In the genomic region with DNA sequence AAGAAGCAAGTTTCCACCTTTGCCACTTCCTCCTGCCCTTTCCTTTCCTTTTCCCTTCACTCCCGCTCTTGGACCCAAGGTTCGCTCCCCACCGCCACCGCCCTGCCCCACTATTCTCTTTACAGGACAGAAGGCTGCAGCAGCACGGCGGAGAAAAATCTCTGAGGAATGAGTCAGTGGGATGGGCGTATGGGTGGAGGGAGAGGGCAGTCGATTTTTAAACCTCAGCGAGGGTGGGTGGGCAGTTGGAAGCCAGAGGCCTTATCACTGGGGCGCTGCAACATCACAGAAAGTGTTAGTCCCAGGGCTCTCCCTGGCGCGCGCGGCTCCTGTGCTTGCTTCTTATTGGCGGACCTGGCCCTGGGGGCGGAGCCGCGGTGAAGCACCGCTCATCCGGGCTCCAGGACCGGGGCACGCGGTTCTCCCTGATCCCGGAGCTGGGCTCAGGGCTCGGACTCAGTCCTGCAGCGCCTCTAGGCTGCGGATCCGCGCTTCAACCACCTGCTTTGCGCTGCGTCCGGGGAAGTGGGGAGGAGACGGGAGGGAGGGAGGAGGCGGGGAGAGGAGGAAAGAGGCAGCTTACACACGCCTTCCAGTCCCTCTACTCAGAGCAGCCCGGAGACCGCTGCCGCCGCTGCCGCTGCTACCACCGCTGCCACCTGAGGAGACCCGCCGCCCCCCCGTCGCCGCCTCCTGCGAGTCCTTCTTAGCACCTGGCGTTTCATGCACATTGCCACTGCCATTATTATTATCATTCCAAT, we compare ENCODE assay signal across 1 cellular context.
A peak's percentile ranks its signal among the peaks of the same experiment; 100 is the strongest.
TF ChIP-seq lines count a peak whose summit lies in the region.

A gene (plus strand): TSS at position 608 of the 761 bp plus-strand sequence.

TF ChIP-seq in WTC11, 78 proteins besides CTCF, POLR2A, EP300 and RAD21 (continued from another document and continues in another):
- TF ChIP-seq, protein P1, sequence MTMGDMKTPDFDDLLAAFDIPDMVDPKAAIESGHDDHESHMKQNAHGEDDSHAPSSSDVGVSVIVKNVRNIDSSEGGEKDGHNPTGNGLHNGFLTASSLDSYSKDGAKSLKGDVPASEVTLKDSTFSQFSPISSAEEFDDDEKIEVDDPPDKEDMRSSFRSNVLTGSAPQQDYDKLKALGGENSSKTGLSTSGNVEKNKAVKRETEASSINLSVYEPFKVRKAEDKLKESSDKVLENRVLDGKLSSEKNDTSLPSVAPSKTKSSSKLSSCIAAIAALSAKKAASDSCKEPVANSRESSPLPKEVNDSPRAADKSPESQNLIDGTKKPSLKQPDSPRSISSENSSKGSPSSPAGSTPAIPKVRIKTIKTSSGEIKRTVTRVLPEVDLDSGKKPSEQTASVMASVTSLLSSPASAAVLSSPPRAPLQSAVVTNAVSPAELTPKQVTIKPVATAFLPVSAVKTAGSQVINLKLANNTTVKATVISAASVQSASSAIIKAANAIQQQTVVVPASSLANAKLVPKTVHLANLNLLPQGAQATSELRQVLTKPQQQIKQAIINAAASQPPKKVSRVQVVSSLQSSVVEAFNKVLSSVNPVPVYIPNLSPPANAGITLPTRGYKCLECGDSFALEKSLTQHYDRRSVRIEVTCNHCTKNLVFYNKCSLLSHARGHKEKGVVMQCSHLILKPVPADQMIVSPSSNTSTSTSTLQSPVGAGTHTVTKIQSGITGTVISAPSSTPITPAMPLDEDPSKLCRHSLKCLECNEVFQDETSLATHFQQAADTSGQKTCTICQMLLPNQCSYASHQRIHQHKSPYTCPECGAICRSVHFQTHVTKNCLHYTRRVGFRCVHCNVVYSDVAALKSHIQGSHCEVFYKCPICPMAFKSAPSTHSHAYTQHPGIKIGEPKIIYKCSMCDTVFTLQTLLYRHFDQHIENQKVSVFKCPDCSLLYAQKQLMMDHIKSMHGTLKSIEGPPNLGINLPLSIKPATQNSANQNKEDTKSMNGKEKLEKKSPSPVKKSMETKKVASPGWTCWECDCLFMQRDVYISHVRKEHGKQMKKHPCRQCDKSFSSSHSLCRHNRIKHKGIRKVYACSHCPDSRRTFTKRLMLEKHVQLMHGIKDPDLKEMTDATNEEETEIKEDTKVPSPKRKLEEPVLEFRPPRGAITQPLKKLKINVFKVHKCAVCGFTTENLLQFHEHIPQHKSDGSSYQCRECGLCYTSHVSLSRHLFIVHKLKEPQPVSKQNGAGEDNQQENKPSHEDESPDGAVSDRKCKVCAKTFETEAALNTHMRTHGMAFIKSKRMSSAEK (CRISPR knock-in tag; IDR thresholded peaks at IDR 0.05; ENCODE audit: borderline replicate concordance) = no peak
- no peak for TF ChIP-seq ZNF396 (CRISPR knock-in tag; IDR thresholded peaks at IDR 0.05; ENCODE audit: borderline replicate concordance)
- TF ChIP-seq ZNF263 (CRISPR knock-in tag; IDR thresholded peaks at IDR 0.05; ENCODE audit: low read depth) = no peak
- TF ChIP-seq, protein P2, sequence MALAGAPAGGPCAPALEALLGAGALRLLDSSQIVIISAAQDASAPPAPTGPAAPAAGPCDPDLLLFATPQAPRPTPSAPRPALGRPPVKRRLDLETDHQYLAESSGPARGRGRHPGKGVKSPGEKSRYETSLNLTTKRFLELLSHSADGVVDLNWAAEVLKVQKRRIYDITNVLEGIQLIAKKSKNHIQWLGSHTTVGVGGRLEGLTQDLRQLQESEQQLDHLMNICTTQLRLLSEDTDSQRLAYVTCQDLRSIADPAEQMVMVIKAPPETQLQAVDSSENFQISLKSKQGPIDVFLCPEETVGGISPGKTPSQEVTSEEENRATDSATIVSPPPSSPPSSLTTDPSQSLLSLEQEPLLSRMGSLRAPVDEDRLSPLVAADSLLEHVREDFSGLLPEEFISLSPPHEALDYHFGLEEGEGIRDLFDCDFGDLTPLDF (CRISPR knock-in tag; IDR thresholded peaks at IDR 0.05) = no peak
- TF ChIP-seq GTF2I (CRISPR knock-in tag; conservative IDR thresholded peaks at IDR 0.05) = no peak
- TF ChIP-seq, protein P3, sequence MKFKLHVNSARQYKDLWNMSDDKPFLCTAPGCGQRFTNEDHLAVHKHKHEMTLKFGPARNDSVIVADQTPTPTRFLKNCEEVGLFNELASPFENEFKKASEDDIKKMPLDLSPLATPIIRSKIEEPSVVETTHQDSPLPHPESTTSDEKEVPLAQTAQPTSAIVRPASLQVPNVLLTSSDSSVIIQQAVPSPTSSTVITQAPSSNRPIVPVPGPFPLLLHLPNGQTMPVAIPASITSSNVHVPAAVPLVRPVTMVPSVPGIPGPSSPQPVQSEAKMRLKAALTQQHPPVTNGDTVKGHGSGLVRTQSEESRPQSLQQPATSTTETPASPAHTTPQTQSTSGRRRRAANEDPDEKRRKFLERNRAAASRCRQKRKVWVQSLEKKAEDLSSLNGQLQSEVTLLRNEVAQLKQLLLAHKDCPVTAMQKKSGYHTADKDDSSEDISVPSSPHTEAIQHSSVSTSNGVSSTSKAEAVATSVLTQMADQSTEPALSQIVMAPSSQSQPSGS (CRISPR knock-in tag; IDR thresholded peaks at IDR 0.05; ENCODE audit: borderline replicate concordance, low read depth) = no peak
- no peak for TF ChIP-seq JUN (CRISPR knock-in tag; IDR thresholded peaks at IDR 0.05)
- TF ChIP-seq NR3C1 (CRISPR knock-in tag; conservative IDR thresholded peaks at IDR 0.05; ENCODE audit: low read depth) = no peak
- TF ChIP-seq, protein P4, sequence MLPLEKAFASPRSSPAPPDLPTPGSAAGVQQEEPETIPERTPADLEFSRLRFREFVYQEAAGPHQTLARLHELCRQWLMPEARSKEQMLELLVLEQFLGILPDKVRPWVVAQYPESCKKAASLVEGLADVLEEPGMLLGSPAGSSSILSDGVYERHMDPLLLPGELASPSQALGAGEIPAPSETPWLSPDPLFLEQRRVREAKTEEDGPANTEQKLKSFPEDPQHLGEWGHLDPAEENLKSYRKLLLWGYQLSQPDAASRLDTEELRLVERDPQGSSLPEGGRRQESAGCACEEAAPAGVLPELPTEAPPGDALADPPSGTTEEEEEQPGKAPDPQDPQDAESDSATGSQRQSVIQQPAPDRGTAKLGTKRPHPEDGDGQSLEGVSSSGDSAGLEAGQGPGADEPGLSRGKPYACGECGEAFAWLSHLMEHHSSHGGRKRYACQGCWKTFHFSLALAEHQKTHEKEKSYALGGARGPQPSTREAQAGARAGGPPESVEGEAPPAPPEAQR (CRISPR knock-in tag; IDR thresholded peaks at IDR 0.05) = no peak
- TF ChIP-seq TCF7 (CRISPR knock-in tag; IDR thresholded peaks at IDR 0.05; ENCODE audit: low read depth) = no peak
- TF ChIP-seq GABPB1 (CRISPR knock-in tag; IDR thresholded peaks at IDR 0.05) = peak; percentile 59
- TF ChIP-seq OVOL2 (CRISPR knock-in tag; IDR thresholded peaks at IDR 0.05; ENCODE audit: borderline replicate concordance) = no peak
- no peak for TF ChIP-seq ZNF671 (CRISPR knock-in tag; IDR thresholded peaks at IDR 0.05)
- peak; percentile 79 for TF ChIP-seq FOXP1 (CRISPR knock-in tag; IDR thresholded peaks at IDR 0.05; ENCODE audit: borderline replicate concordance)
- TF ChIP-seq, protein P5, sequence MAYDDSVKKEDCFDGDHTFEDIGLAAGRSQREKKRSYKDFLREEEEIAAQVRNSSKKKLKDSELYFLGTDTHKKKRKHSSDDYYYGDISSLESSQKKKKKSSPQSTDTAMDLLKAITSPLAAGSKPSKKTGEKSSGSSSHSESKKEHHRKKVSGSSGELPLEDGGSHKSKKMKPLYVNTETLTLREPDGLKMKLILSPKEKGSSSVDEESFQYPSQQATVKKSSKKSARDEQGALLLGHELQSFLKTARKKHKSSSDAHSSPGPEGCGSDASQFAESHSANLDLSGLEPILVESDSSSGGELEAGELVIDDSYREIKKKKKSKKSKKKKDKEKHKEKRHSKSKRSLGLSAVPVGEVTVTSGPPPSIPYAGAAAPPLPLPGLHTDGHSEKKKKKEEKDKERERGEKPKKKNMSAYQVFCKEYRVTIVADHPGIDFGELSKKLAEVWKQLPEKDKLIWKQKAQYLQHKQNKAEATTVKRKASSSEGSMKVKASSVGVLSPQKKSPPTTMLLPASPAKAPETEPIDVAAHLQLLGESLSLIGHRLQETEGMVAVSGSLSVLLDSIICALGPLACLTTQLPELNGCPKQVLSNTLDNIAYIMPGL (CRISPR knock-in tag; IDR thresholded peaks at IDR 0.05) = no peak
- TF ChIP-seq, protein P6, sequence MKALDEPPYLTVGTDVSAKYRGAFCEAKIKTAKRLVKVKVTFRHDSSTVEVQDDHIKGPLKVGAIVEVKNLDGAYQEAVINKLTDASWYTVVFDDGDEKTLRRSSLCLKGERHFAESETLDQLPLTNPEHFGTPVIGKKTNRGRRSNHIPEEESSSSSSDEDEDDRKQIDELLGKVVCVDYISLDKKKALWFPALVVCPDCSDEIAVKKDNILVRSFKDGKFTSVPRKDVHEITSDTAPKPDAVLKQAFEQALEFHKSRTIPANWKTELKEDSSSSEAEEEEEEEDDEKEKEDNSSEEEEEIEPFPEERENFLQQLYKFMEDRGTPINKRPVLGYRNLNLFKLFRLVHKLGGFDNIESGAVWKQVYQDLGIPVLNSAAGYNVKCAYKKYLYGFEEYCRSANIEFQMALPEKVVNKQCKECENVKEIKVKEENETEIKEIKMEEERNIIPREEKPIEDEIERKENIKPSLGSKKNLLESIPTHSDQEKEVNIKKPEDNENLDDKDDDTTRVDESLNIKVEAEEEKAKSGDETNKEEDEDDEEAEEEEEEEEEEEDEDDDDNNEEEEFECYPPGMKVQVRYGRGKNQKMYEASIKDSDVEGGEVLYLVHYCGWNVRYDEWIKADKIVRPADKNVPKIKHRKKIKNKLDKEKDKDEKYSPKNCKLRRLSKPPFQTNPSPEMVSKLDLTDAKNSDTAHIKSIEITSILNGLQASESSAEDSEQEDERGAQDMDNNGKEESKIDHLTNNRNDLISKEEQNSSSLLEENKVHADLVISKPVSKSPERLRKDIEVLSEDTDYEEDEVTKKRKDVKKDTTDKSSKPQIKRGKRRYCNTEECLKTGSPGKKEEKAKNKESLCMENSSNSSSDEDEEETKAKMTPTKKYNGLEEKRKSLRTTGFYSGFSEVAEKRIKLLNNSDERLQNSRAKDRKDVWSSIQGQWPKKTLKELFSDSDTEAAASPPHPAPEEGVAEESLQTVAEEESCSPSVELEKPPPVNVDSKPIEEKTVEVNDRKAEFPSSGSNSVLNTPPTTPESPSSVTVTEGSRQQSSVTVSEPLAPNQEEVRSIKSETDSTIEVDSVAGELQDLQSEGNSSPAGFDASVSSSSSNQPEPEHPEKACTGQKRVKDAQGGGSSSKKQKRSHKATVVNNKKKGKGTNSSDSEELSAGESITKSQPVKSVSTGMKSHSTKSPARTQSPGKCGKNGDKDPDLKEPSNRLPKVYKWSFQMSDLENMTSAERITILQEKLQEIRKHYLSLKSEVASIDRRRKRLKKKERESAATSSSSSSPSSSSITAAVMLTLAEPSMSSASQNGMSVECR (CRISPR knock-in tag; IDR thresholded peaks at IDR 0.05; ENCODE audit: borderline replicate concordance) = peak; percentile 42; the same call in 1 of the 2 replicates
- TF ChIP-seq FOXJ3 (CRISPR knock-in tag; IDR thresholded peaks at IDR 0.05; ENCODE audit: borderline replicate concordance) = no peak
- peak; percentile 94 for TF ChIP-seq ZBTB21 (CRISPR knock-in tag; IDR thresholded peaks at IDR 0.05; ENCODE audit: borderline replicate concordance)
- TF ChIP-seq, protein P7, sequence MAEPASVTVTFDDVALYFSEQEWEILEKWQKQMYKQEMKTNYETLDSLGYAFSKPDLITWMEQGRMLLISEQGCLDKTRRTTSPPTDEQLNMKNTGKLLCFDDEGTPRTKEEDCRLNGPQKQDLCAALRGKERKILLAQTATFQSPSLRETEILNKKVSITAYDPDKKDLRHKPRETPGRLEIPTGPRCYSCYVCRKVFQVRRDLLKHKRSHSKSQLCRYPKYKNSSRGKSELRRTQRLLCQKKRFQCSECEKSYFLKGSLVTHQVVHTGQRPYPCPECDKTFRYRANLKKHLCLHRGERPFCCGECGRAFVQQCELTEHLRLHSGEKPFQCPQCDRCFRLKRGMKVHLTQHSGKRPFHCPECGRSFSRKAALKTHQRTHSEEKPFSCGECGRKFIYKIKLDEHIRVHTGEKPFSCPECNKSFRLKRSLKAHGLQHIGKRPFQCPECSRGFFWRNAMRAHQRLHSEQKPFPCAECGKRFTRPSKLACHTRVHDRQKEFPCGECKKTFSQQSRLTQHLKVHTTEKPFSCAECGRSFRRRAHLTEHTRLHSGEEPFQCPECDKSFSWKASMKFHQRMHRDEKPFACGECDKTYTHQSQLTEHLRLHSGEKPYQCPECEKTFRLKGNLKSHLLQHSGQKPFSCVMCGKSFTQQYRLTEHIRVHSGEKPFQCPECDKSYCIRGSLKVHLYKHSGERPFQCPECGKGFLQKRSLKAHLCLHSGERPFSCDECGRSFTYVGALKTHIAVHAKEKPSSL (CRISPR knock-in tag; conservative IDR thresholded peaks at IDR 0.05) = no peak
- TF ChIP-seq TP53 (CRISPR knock-in tag; IDR thresholded peaks at IDR 0.05) = peak; percentile 69; the same call in 1 of the 2 replicates
- TF ChIP-seq CREB1 (CRISPR knock-in tag; IDR thresholded peaks at IDR 0.05) = 0 out of 2 replicates have a peak, but pooled peaks have one; percentile 24
- TF ChIP-seq, protein P8, sequence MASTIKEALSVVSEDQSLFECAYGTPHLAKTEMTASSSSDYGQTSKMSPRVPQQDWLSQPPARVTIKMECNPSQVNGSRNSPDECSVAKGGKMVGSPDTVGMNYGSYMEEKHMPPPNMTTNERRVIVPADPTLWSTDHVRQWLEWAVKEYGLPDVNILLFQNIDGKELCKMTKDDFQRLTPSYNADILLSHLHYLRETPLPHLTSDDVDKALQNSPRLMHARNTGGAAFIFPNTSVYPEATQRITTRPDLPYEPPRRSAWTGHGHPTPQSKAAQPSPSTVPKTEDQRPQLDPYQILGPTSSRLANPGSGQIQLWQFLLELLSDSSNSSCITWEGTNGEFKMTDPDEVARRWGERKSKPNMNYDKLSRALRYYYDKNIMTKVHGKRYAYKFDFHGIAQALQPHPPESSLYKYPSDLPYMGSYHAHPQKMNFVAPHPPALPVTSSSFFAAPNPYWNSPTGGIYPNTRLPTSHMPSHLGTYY (CRISPR knock-in tag; IDR thresholded peaks at IDR 0.05) = no peak
- TF ChIP-seq, protein P9, sequence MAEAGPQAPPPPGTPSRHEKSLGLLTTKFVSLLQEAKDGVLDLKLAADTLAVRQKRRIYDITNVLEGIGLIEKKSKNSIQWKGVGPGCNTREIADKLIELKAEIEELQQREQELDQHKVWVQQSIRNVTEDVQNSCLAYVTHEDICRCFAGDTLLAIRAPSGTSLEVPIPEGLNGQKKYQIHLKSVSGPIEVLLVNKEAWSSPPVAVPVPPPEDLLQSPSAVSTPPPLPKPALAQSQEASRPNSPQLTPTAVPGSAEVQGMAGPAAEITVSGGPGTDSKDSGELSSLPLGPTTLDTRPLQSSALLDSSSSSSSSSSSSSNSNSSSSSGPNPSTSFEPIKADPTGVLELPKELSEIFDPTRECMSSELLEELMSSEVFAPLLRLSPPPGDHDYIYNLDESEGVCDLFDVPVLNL (CRISPR knock-in tag; IDR thresholded peaks at IDR 0.05; ENCODE audit: borderline replicate concordance, low read depth) = no peak
- TF ChIP-seq, protein P10, sequence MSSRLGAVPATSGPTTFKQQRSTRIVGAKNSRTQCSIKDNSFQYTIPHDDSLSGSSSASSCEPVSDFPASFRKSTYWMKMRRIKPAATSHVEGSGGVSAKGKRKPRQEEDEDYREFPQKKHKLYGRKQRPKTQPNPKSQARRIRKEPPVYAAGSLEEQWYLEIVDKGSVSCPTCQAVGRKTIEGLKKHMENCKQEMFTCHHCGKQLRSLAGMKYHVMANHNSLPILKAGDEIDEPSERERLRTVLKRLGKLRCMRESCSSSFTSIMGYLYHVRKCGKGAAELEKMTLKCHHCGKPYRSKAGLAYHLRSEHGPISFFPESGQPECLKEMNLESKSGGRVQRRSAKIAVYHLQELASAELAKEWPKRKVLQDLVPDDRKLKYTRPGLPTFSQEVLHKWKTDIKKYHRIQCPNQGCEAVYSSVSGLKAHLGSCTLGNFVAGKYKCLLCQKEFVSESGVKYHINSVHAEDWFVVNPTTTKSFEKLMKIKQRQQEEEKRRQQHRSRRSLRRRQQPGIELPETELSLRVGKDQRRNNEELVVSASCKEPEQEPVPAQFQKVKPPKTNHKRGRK (CRISPR knock-in tag; IDR thresholded peaks at IDR 0.05; ENCODE audit: borderline replicate concordance) = no peak
- TF ChIP-seq NR1H2 (CRISPR knock-in tag; IDR thresholded peaks at IDR 0.05) = no peak
- TF ChIP-seq, protein P11, sequence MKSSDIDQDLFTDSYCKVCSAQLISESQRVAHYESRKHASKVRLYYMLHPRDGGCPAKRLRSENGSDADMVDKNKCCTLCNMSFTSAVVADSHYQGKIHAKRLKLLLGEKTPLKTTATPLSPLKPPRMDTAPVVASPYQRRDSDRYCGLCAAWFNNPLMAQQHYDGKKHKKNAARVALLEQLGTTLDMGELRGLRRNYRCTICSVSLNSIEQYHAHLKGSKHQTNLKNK (CRISPR knock-in tag; IDR thresholded peaks at IDR 0.05) = no peak
